17 cellular contexts compared by ENCODE assay signal in genomic region chr18:57430983-57431382, GRCh38.
"Had no signal": no experiment of that assay in that cellular context is flagged by ENCODE, and none has a peak within 500 bp of the region (broad histone marks: within the 10 kb centered on the region; RNA-seq: fewer than 3 reads in every experiment).

No MANE protein-coding gene starts in this region.

- H3K9me3 Mint-ChIP-seq: memory B cell; T-helper 1 cell treated with Interleukin-12 subunit alpha and Interleukin-12 subunit beta and Interleukin-4 antibody, amounts not matched to agents 30 μg/mL and 1 μg/mL, for 36 hours had no signal

- DNase-seq: activated CD4-positive, alpha-beta T cell treated with anti-CD3 and anti-CD28 coated beads, Interleukin-2, amount 50 U/mL, for 4 hours; activated CD4-positive, CD25-positive, alpha-beta regulatory T cell; activated effector memory CD4-positive, alpha-beta T cell treated with Interleukin-2 at 50 U/mL for 16 hours; activated T-cell treated with anti-CD3 and anti-CD28 coated beads, Interleukin-2, amount 50 U/mL, for 24 hours; amygdala; brain microvascular endothelial cell; cerebellar nuclear complex; dorsolateral prefrontal cortex; esophagus squamous epithelium; foreskin fibroblast; right cardiac atrium; stimulated activated naive CD4-positive, alpha-beta T cell treated with Interleukin-2 at 50 U/mL for 16 hours; trophoblast cell had no signal

- H3K27ac Mint-ChIP-seq: activated naive CD8-positive, alpha-beta T cell; activated T-cell treated with anti-CD3 and anti-CD28 coated beads, Interleukin-2, amount 50 U/mL, for 24 hours; memory B cell; T-helper 1 cell treated with Interleukin-12 subunit alpha and Interleukin-12 subunit beta and Interleukin-4 antibody, amounts not matched to agents 30 μg/mL and 1 μg/mL, for 36 hours had no signal

- ATAC-seq: right cardiac atrium had no signal

- H3K4me3 ChIP-seq: dorsolateral prefrontal cortex, esophagus squamous epithelium had no signal

- H3K36me3 Mint-ChIP-seq: memory B cell had no signal

- H3K4me3 Mint-ChIP-seq: activated naive CD8-positive, alpha-beta T cell; activated T-cell treated with anti-CD3 and anti-CD28 coated beads, Interleukin-2, amount 50 U/mL, for 24 hours; memory B cell; T-helper 1 cell treated with Interleukin-12 subunit alpha and Interleukin-12 subunit beta and Interleukin-4 antibody, amounts not matched to agents 30 μg/mL and 1 μg/mL, for 36 hours had no signal

- H3K36me3 ChIP-seq: brain microvascular endothelial cell, esophagus squamous epithelium, neutrophil had no signal

- H3K9me3 ChIP-seq: neutrophil had no signal

- H3K27ac ChIP-seq: brain microvascular endothelial cell, dorsolateral prefrontal cortex, esophagus squamous epithelium, neutrophil had no signal
